10 cellular contexts compared by ENCODE assay signal in genomic region chr5:111853748-111854147, GRCh38.
DNase-seq lines count a peak whose midpoint lies in the region; ATAC-seq and TF ChIP-seq lines count a peak whose summit lies in the region.
"Had no signal": no experiment of that assay in that cellular context is flagged by ENCODE, and none has a peak within 500 bp of the region (broad histone marks: within the 10 kb centered on the region; RNA-seq: fewer than 3 reads in every experiment).

No MANE protein-coding gene starts in this region.

- H3K27me3 Mint-ChIP-seq in chondrocyte (ENCODE audit: low read depth): no peaks in the 10 kb centered on the region

- no peak for TF ChIP-seq CTCF in GM12865 (IDR thresholded peaks at IDR 0.05; ENCODE audit: insufficient read depth, low read depth, low read length, missing control alignments)
- no peak for TF ChIP-seq CTCF in GM20000 (IDR thresholded peaks at IDR 0.05; ENCODE audit: extremely low read depth, missing control alignments)
- TF ChIP-seq CTCF in chondrocyte (IDR thresholded peaks at IDR 0.05): no peak

- no peaks in the 10 kb centered on the region for H3K9me3 Mint-ChIP-seq in chondrocyte (ENCODE audit: low read depth)

- ATAC-seq in HG03175 (IDR thresholded peaks at IDR 0.05; ENCODE audit: unreplicated experiment): peak; percentile 81
- ATAC-seq in HG02588 (IDR thresholded peaks at IDR 0.05; ENCODE audit: unreplicated experiment): no peak

- no peak overlapping the region for H3K4me3 ChIP-seq in GM12865 (ENCODE audit: low read depth, low read length)

- peaks cover 42% of the 10 kb centered on the region for H3K4me1 Mint-ChIP-seq in chondrocyte (ENCODE audit: low read depth)

- DNase-seq in GM12865 (ENCODE audit: low read depth) (peak; percentile 52), GM20000 (ENCODE audit: low spot score) (peak; percentile 29), chondrocyte (ENCODE audit: low spot score) (no peak), dedifferentiated amniotic fluid mesenchymal stem cell (ENCODE audit: extremely low spot score) (no peak), T-helper 9 cell (no peak), OCI-M1 (lab: John Stamatoyannopoulos, UW) (no peak)
- DNase-seq: hippocampal formation, occipital lobe had no signal

- H3K36me3 Mint-ChIP-seq in chondrocyte (ENCODE audit: low read depth): peaks cover 3% of the 10 kb centered on the region

- peak overlapping the region; percentile 77 for H3K27ac Mint-ChIP-seq in chondrocyte (ENCODE audit: unreplicated experiment)

- no peak overlapping the region for H3K4me3 Mint-ChIP-seq in chondrocyte (ENCODE audit: unreplicated experiment)

Comparison
In these comparisons a context has a peak if more than half of its experiments do, and no peak if none do; other contexts are left out.
1. DNase-seq: peak in GM12865 (single experiment) and GM20000 (single experiment); none in chondrocyte (single experiment), dedifferentiated amniotic fluid mesenchymal stem cell (single experiment), T-helper 9 cell (single experiment) and OCI-M1 (single experiment).